In the genomic region with DNA sequence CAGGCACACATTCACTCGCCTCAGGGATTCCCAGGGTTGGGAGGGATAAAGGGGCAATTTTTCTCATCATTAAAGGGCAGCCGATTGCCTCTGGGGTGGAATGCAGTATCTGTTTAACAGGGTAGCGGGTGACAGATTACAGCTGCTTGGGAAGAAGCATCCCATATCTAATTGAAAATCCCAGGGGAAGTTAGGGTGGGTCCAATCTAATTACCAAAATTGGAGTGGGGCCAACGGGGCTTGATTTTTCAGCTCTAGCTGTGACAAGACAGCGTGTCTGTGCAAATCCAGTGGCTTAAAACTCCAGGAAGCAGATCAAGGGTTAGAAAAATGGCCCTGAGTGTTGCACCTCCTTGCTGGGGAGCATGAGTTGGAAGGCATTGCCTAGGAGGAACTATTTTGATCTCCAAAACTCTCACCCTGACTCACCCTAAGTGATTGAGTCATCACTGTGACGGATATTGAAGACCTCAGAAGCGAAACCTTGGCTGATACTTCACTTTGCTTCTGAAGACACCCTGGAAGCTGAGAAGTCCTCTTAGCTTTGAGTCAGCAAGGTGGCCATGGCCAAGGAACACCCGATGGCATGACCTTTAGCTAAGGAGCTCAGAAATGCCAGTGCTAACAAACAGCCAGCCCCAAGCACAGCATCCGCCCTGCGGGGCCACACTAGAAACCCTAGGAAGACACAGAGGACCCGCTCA, we compare ENCODE assay signal across 9 cellular contexts.
DNase-seq lines count a peak whose midpoint lies in the region; ATAC-seq and TF ChIP-seq lines count a peak whose summit lies in the region.
"Had no signal": no experiment of that assay in that cellular context is flagged by ENCODE, and none has a peak within 500 bp of the region (broad histone marks: within the 10 kb centered on the region; RNA-seq: fewer than 3 reads in every experiment).

No MANE protein-coding gene starts in this region.

- H3K27ac ChIP-seq in mucosa of rectum (ENCODE audit: low read depth in 2 of 2, low read length in 2 of 2), result peak overlapping the region; percentile 45 to 46

- peak; percentile 58 for DNase-seq in stimulated activated CD4-positive, alpha-beta T cell treated with anti-CD3 and anti-CD28 coated beads, Interleukin-1b, Interleukin-23, amount 100 ng/mL, for 48 hours
- DNase-seq in stimulated activated CD4-positive, alpha-beta T cell treated with anti-CD3 and anti-CD28 coated beads, Interleukin-12 subunit alpha, Interleukin-12 subunit beta, amount 100 ng/mL, for 4 hours, result no peak
- peak; percentile 61 for DNase-seq in NCI-H2171 (lab: John Stamatoyannopoulos, UW)
- DNase-seq in amniotic epithelial cell (ENCODE audit: low read depth), result peak; percentile 79
- no peak for DNase-seq in HEK293T (ENCODE audit: extremely low spot score)
- no peak for DNase-seq in NCI-H146 treated with DMSO at 0.1 percent for 48 hours (lab: John Stamatoyannopoulos, UW; ENCODE audit: unreplicated experiment)
- DNase-seq: right cardiac atrium had no signal

- H3K4me1 ChIP-seq in mucosa of rectum (ENCODE audit: control insufficient read depth in 2 of 2, insufficient read depth in 2 of 2, low read length in 2 of 2), result peaks cover 17 to 33% of the 10 kb centered on the region in 2 donors

- H3K36me3 ChIP-seq in mucosa of rectum (ENCODE audit: control insufficient read depth in 2 of 2, insufficient read depth in 2 of 2, low read length in 2 of 2), result peaks cover 2 to 8% of the 10 kb centered on the region in 2 donors

- H3K9ac ChIP-seq in mucosa of rectum (ENCODE audit: low read depth in 1 of 2, low read length in 2 of 2), result peak overlapping the region in 1 of 2 donors; percentile 18

- no peak overlapping the region for H3K4me3 ChIP-seq in mucosa of rectum (ENCODE audit: low read length in 2 of 2)

- H3K27me3 ChIP-seq in mucosa of rectum (ENCODE audit: control insufficient read depth in 2 of 2, insufficient read depth in 2 of 2, low read length in 2 of 2), result no peaks in the 10 kb centered on the region

- no peak for ATAC-seq in HG03354 (IDR thresholded peaks at IDR 0.05; ENCODE audit: poor library complexity, severe bottlenecking, unreplicated experiment)

- CTCF ChIA-PET in HEK293T (lab: Yijun Ruan, JAX), result interaction anchor here (1.1 kb wide), 1 partner anchor 27 kb away, joined by 3 read pairs; no protein-coding TSS in a partner anchor

- POLR2A ChIA-PET in HEK293T (lab: Yijun Ruan, JAX), result no interaction called here

- no peaks in the 10 kb centered on the region for H3K9me3 ChIP-seq in mucosa of rectum (ENCODE audit: control insufficient read depth in 2 of 2, low read length in 2 of 2)

TF ChIP-seq in HEK293T, 16 proteins besides CTCF, POLR2A, EP300 and RAD21:
- TF ChIP-seq SUZ12 (IDR thresholded peaks at IDR 0.05), result no peak
- TF ChIP-seq L3MBTL2 (conservative IDR thresholded peaks at IDR 0.05), result no peak
- TF ChIP-seq ARNT (IDR thresholded peaks at IDR 0.05), result no peak
- TF ChIP-seq FOXA1 (IDR thresholded peaks at IDR 0.05), result no peak
- TF ChIP-seq LEF1 (IDR thresholded peaks at IDR 0.05; ENCODE audit: borderline replicate concordance), result no peak
- TF ChIP-seq FOXM1 (IDR thresholded peaks at IDR 0.05; ENCODE audit: borderline replicate concordance), result no peak
- TF ChIP-seq NFRKB (IDR thresholded peaks at IDR 0.05), result no peak
- TF ChIP-seq PKNOX1 (IDR thresholded peaks at IDR 0.05), result no peak
- no peak for TF ChIP-seq BHLHE40 (IDR thresholded peaks at IDR 0.05; ENCODE audit: borderline replicate concordance)
- TF ChIP-seq FOXK2 (IDR thresholded peaks at IDR 0.05), result no peak
- TF ChIP-seq SP1 (IDR thresholded peaks at IDR 0.05), result no peak
- TF ChIP-seq ELF4 (IDR thresholded peaks at IDR 0.05), result no peak

Comparison
In these comparisons a context has a peak if more than half of its experiments do, and no peak if none do; other contexts are left out.
1. DNase-seq: peak in stimulated activated CD4-positive, alpha-beta T cell treated with anti-CD3 and anti-CD28 coated beads, Interleukin-1b, Interleukin-23, amount 100 ng/mL, for 48 hours (single experiment), NCI-H2171 (single experiment) and amniotic epithelial cell (single experiment); none in stimulated activated CD4-positive, alpha-beta T cell treated with anti-CD3 and anti-CD28 coated beads, Interleukin-12 subunit alpha, Interleukin-12 subunit beta, amount 100 ng/mL, for 4 hours (single experiment), HEK293T (single experiment) and NCI-H146 treated with DMSO at 0.1 percent for 48 hours (single experiment).